Comparison of ENCODE assay signal across 23 cellular contexts in the genomic region with DNA sequence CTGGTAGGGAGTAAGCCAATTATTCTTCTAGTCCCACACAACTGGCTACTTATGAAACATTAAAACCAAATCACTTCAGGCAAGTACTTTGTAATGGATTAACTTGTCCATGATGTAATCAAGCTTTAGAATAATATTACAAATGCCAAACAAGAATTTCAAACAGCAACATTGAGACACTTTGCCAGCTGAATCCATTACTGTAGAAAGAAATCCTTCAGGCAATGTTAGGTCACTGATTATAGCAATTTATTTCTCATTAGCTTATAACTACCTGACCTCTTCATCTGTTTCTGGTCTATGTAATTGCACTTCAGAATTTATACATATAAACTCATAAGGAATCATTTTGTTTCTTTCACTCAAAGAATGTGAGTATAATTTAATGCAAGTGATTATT.
"Had no signal": no experiment of that assay in that cellular context is flagged by ENCODE, and none has a peak within 500 bp of the region (broad histone marks: within the 10 kb centered on the region; RNA-seq: fewer than 3 reads in every experiment).

No MANE protein-coding gene starts in this region.

- ATAC-seq: activated T-cell treated with anti-CD3 and anti-CD28 coated beads, Interleukin-2, amount 50 U/mL, for 72 hours; esophagus mucosa; left ventricle myocardium superior; natural killer cell had no signal

- H3K4me1 Mint-ChIP-seq: activated naive CD8-positive, alpha-beta T cell treated with anti-CD3 and anti-CD28 coated beads, Interleukin-2, amount 10 ng/mL, durations not matched to agents 7 days and 5 days had no signal

- H3K4me1 ChIP-seq: right atrium auricular region, spleen, testis, vagina had no signal

- H3K9me3 ChIP-seq: right atrium auricular region, spleen, testis, vagina had no signal

- H3K36me3 Mint-ChIP-seq: activated CD4-positive, alpha-beta memory T cell treated with anti-CD3 and anti-CD28 coated beads for 36 hours; activated naive CD8-positive, alpha-beta T cell treated with anti-CD3 and anti-CD28 coated beads, Interleukin-2, amount 10 ng/mL, durations not matched to agents 7 days and 5 days; natural killer cell had no signal

- H3K27me3 ChIP-seq: cardiac muscle cell, right atrium auricular region, spleen, testis, vagina had no signal

- H3K4me3 Mint-ChIP-seq: activated CD4-positive, alpha-beta memory T cell treated with anti-CD3 and anti-CD28 coated beads for 36 hours; activated naive CD4-positive, alpha-beta T cell treated with anti-CD3 and anti-CD28 coated beads for 36 hours; activated naive CD8-positive, alpha-beta T cell treated with anti-CD3 and anti-CD28 coated beads, Interleukin-2, amount 10 ng/mL, durations not matched to agents 7 days and 5 days; activated T-cell treated with anti-CD3 and anti-CD28 coated beads, Interleukin-2, amount 50 U/mL, for 72 hours; natural killer cell had no signal

- H3K4me3 ChIP-seq: cardiac muscle cell, right atrium auricular region, spleen, testis, vagina had no signal

- H3K9me3 Mint-ChIP-seq: activated CD4-positive, alpha-beta memory T cell treated with anti-CD3 and anti-CD28 coated beads for 36 hours; activated naive CD4-positive, alpha-beta T cell treated with anti-CD3 and anti-CD28 coated beads for 36 hours; activated naive CD8-positive, alpha-beta T cell treated with anti-CD3 and anti-CD28 coated beads, Interleukin-2, amount 10 ng/mL, durations not matched to agents 7 days and 5 days had no signal

- H3K27me3 Mint-ChIP-seq: activated CD4-positive, alpha-beta memory T cell treated with anti-CD3 and anti-CD28 coated beads for 36 hours; activated naive CD8-positive, alpha-beta T cell treated with anti-CD3 and anti-CD28 coated beads, Interleukin-2, amount 10 ng/mL, durations not matched to agents 7 days and 5 days; progenitor cell of endocrine pancreas had no signal

- DNase-seq: activated CD4-positive, alpha-beta memory T cell treated with anti-CD3 and anti-CD28 coated beads for 36 hours; activated CD4-positive, alpha-beta T cell treated with anti-CD3 and anti-CD28 coated beads for 48 hours; activated effector memory CD4-positive, alpha-beta T cell treated with Interleukin-2 at 50 U/mL for 16 hours; activated naive CD4-positive, alpha-beta T cell treated with anti-CD3 and anti-CD28 coated beads for 36 hours; activated naive CD8-positive, alpha-beta T cell treated with anti-CD3 and anti-CD28 coated beads, Interleukin-2, amount 10 ng/mL, durations not matched to agents 7 days and 5 days; activated T-cell treated with anti-CD3 and anti-CD28 coated beads, Interleukin-2, amount 50 U/mL, for 72 hours; amygdala; cortex of kidney; effector CD8-positive, alpha-beta T cell; foreskin melanocyte; kidney glomerular epithelial cell; left ventricle myocardium superior; midbrain; natural killer cell; spleen; stimulated activated CD4-positive, alpha-beta T cell treated with anti-CD3 and anti-CD28 coated beads, Interleukin-4, amount 100 ng/mL, for 1 hour; stimulated activated naive CD4-positive, alpha-beta T cell; testis had no signal

- H3K27ac Mint-ChIP-seq: activated CD4-positive, alpha-beta memory T cell treated with anti-CD3 and anti-CD28 coated beads for 36 hours; activated naive CD4-positive, alpha-beta T cell treated with anti-CD3 and anti-CD28 coated beads for 36 hours; activated naive CD8-positive, alpha-beta T cell treated with anti-CD3 and anti-CD28 coated beads, Interleukin-2, amount 10 ng/mL, durations not matched to agents 7 days and 5 days; activated T-cell treated with anti-CD3 and anti-CD28 coated beads, Interleukin-2, amount 50 U/mL, for 72 hours; natural killer cell; progenitor cell of endocrine pancreas had no signal

- H3K36me3 ChIP-seq: cardiac muscle cell, right atrium auricular region, spleen, vagina had no signal
